ENCODE assay signal across 9 cellular contexts in genomic region chr20:93641-94040, GRCh38. TPM values are rescaled to one million over a fixed set of nuclear protein-coding genes. Genes with fewer than 3 reads are reported as not detected.
"Had no signal": no experiment of that assay in that cellular context is flagged by ENCODE, and none has a peak within 500 bp of the region (broad histone marks: within the 10 kb centered on the region; RNA-seq: fewer than 3 reads in every experiment).

No MANE protein-coding gene starts in this region.

- H3K27ac ChIP-seq: HL-60, KMS-11 had no signal

- FAIRE-seq: HTR-8/SVneo, K562 had no signal

- DNase-seq: IMR-90, KG1 had no signal

- H3K9ac ChIP-seq: KMS-11 had no signal

- H3K4me2 ChIP-seq: KMS-11 had no signal

- ATAC-seq: K562 had no signal

- H3K4me3 ChIP-seq: K562 had no signal

RNA-seq across cellular contexts. Expression of gene DEFB125, which starts 6.2 kb away (rescaled TPM):
- total RNA-seq: HT-29, HT1080, IMR-90, K562 had no signal
- polyA plus RNA-seq: IgD-negative memory B cell, IMR-90, K562 had no signal

RNA-seq across cellular contexts. Expression of gene DEFB126, which starts 48.7 kb away (rescaled TPM):
- total RNA-seq: HT-29, HT1080, IMR-90, K562 had no signal
- polyA plus RNA-seq: IgD-negative memory B cell, IMR-90, K562 had no signal
